Comparison of ENCODE assay signal across 1 cellular context in genomic region chr1:6393400-6394187, GRCh38.
TF ChIP-seq lines count a peak whose summit lies in the region.

A gene with protein sequence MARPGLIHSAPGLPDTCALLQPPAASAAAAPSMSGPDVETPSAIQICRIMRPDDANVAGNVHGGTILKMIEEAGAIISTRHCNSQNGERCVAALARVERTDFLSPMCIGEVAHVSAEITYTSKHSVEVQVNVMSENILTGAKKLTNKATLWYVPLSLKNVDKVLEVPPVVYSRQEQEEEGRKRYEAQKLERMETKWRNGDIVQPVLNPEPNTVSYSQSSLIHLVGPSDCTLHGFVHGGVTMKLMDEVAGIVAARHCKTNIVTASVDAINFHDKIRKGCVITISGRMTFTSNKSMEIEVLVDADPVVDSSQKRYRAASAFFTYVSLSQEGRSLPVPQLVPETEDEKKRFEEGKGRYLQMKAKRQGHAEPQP (minus strand): TSS chr1:6393767. CDS start chr1:6393399, 368 bp downstream.

TF ChIP-seq in Ishikawa, 13 proteins besides CTCF, POLR2A, EP300 and RAD21 (continued from another document):
- TF ChIP-seq, protein P1, sequence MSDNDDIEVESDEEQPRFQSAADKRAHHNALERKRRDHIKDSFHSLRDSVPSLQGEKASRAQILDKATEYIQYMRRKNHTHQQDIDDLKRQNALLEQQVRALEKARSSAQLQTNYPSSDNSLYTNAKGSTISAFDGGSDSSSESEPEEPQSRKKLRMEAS (IDR thresholded peaks at IDR 0.05): peak; percentile 94
- TF ChIP-seq, protein P2, sequence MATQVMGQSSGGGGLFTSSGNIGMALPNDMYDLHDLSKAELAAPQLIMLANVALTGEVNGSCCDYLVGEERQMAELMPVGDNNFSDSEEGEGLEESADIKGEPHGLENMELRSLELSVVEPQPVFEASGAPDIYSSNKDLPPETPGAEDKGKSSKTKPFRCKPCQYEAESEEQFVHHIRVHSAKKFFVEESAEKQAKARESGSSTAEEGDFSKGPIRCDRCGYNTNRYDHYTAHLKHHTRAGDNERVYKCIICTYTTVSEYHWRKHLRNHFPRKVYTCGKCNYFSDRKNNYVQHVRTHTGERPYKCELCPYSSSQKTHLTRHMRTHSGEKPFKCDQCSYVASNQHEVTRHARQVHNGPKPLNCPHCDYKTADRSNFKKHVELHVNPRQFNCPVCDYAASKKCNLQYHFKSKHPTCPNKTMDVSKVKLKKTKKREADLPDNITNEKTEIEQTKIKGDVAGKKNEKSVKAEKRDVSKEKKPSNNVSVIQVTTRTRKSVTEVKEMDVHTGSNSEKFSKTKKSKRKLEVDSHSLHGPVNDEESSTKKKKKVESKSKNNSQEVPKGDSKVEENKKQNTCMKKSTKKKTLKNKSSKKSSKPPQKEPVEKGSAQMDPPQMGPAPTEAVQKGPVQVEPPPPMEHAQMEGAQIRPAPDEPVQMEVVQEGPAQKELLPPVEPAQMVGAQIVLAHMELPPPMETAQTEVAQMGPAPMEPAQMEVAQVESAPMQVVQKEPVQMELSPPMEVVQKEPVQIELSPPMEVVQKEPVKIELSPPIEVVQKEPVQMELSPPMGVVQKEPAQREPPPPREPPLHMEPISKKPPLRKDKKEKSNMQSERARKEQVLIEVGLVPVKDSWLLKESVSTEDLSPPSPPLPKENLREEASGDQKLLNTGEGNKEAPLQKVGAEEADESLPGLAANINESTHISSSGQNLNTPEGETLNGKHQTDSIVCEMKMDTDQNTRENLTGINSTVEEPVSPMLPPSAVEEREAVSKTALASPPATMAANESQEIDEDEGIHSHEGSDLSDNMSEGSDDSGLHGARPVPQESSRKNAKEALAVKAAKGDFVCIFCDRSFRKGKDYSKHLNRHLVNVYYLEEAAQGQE (IDR thresholded peaks at IDR 0.05; ENCODE audit: low read depth): no peak
- no peak for TF ChIP-seq CREB1 (IDR thresholded peaks at IDR 0.05; ENCODE audit: low read depth)
- TF ChIP-seq USF1 (IDR thresholded peaks at IDR 0.05): peak; percentile 50; the same call in 1 of the 2 replicates
- peak; percentile 21; the same call in 1 of the 2 replicates for TF ChIP-seq NFIC (IDR thresholded peaks at IDR 0.05)
